In genomic region chr9:133738039-133738805, GRCh38 we compare ENCODE assay signal across 8 cellular contexts. TPM values are rescaled to one million over a fixed set of nuclear protein-coding genes. Genes with fewer than 3 reads are reported as not detected.
DNase-seq lines count a peak whose midpoint lies in the region; ATAC-seq and TF ChIP-seq lines count a peak whose summit lies in the region.

SARDH (minus strand) TSS chr9:133738352; CDS start chr9:133734173, 4,179 bp downstream.

- H3K79me2 ChIP-seq in mammary epithelial cell (ENCODE audit: insufficient read depth, low read length) = no peaks in the 10 kb centered on the region

- H3K36me3 ChIP-seq in BLaER1 (no peaks in the 10 kb centered on the region), HEK293 (ENCODE audit: control insufficient read depth in 2 of 2, insufficient read depth in 1 of 2, low read length in 2 of 2) (no peaks in the 10 kb centered on the region), mammary epithelial cell (ENCODE audit: insufficient read depth, low read length) (no peaks in the 10 kb centered on the region)

- H3K4me3 ChIP-seq in BLaER1 = peak within 1 kb of the TSS; percentile 55
- H3K4me3 ChIP-seq in HEK293 (ENCODE audit: low read depth, low read length) = no peak within 1 kb of the TSS; the same call in 1 of the 2 replicates
- peak within 1 kb of the TSS in 2 of 3 experiments; percentile 15 to 17 for H3K4me3 ChIP-seq in mammary epithelial cell (replicated peaks in 1 of 3; ENCODE audit: insufficient read depth in 1 of 3, low read depth in 2 of 3, low read length in 3 of 3)

- no peaks in the 10 kb centered on the region for H3K27me3 ChIP-seq in BLaER1
- no peaks in the 10 kb centered on the region for H3K27me3 ChIP-seq in mammary epithelial cell (ENCODE audit: insufficient read depth, low read length)

- H3K27ac ChIP-seq in BLaER1 = peak within 1 kb of the TSS; percentile 41; the same call in 1 of the 2 replicates
- H3K27ac ChIP-seq in HEK293 (ENCODE audit: extremely low read depth, low read depth, low read length) = no peak within 1 kb of the TSS; the same call in 1 of the 2 replicates
- no peak within 1 kb of the TSS for H3K27ac ChIP-seq in mammary epithelial cell (ENCODE audit: insufficient read depth, low read depth, low read length)

- H4K20me1 ChIP-seq in BLaER1 (peaks cover 39% of the 10 kb centered on the region), mammary epithelial cell (ENCODE audit: insufficient read depth, low read length) (no peaks in the 10 kb centered on the region)

- intact Hi-C loops in mammary epithelial cell (cut with micrococcal nuclease) = no loop called here

- no TSS peak for BruUV-seq in mammary epithelial cell (replicated peaks; lab: Mats Ljungman, UMichigan)

- peak within 1 kb of the TSS; percentile 68 for H2AFZ ChIP-seq in mammary epithelial cell (ENCODE audit: low read depth, low read length)

- DNase-seq in mammary epithelial cell = no peak
- DNase-seq in kidney tubule cell (ENCODE audit: low spot score) = peak; percentile 41
- DNase-seq in stimulated activated CD4-positive, alpha-beta T cell treated with anti-CD3 and anti-CD28 coated beads, Interleukin-2, amount 100 ng/mL, for 4 hours (ENCODE audit: low read depth) = peak; percentile 15
- no peak for DNase-seq in H4 (ENCODE audit: low spot score)

- dilution Hi-C loops in mammary epithelial cell (cut with HindIII; ENCODE audit: low sequenced_read_pairs) = no loop called here

- H3K4me2 ChIP-seq in BLaER1 (peak within 1 kb of the TSS; percentile 100), mammary epithelial cell (ENCODE audit: insufficient read depth, low read depth, low read length) (peak within 1 kb of the TSS; percentile 65)

- WGBS in mammary epithelial cell (ENCODE audit: low coverage, missing lambda C conversion rate) = 24% methylated on average over 13 of the region's 25 CpGs

- H3K4me1 ChIP-seq in BLaER1 = peaks cover 74% of the 10 kb centered on the region
- no peaks in the 10 kb centered on the region for H3K4me1 ChIP-seq in HEK293 (ENCODE audit: control insufficient read depth, insufficient read depth, low read length)
- H3K4me1 ChIP-seq in mammary epithelial cell (ENCODE audit: insufficient read depth, low read length) = peaks cover 16% of the 10 kb centered on the region

- H3K9ac ChIP-seq in BLaER1 (peak within 1 kb of the TSS; percentile 41; the same call in 1 of the 2 replicates), mammary epithelial cell (ENCODE audit: insufficient read depth, low read length) (no peak within 1 kb of the TSS)

- CTCF ChIA-PET in HEK293 (lab: Yijun Ruan, JAX) (interaction anchor here (0.5 to 1.6 kb wide), 6 partner anchors 12 to 1801 kb away, joined by 3 to 8 read pairs (median 5); no protein-coding TSS in a partner anchor), mammary epithelial cell (lab: Charles Lee; ENCODE audit: low non-redundant PET) (no interaction called here)

- POLR2A ChIA-PET in HEK293 (lab: Yijun Ruan, JAX) = interaction anchor here (1.1 kb wide), 1 partner anchor 279 kb away, joined by 3 read pairs; the partner anchor contains the start of gene CACFD1

- in situ Hi-C loops in mammary epithelial cell (cut with MboI; ENCODE audit: low sequenced_read_pairs in 2 of 2) = no loop called here

- TF ChIP-seq CTCF in HEK293 (tag by site-specific recombination; IDR thresholded peaks at IDR 0.05) (no peak), mammary epithelial cell (conservative IDR thresholded peaks at IDR 0.05 in 1 of 2, IDR thresholded peaks at IDR 0.05 in 1 of 2; ENCODE audit: extremely low read depth in 1 of 2, insufficient read depth in 1 of 2, low read depth in 1 of 2, low read length in 2 of 2) (no peak)

- H3K9me3 ChIP-seq in BLaER1 (no peaks in the 10 kb centered on the region), HEK293 (ENCODE audit: control insufficient read depth, insufficient read depth, low read depth, low read length) (no peaks in the 10 kb centered on the region), mammary epithelial cell (replicated peaks; ENCODE audit: insufficient read depth, low read length) (no peaks in the 10 kb centered on the region)

- ATAC-seq in SK-N-SH treated with all-trans-retinoic acid at 6 μM for 48 hours (peak; percentile 92), HG03460 (IDR thresholded peaks at IDR 0.05; ENCODE audit: unreplicated experiment) (no peak)

TF ChIP-seq in HEK293, 187 proteins besides CTCF, POLR2A, EP300 and RAD21 (continues in another document):
- TF ChIP-seq ZNF311 (tag by site-specific recombination; IDR thresholded peaks at IDR 0.05; ENCODE audit: borderline replicate concordance) (no peak), ZNF518A (tag by site-specific recombination; conservative IDR thresholded peaks at IDR 0.05; ENCODE audit: low read depth) (no peak)

TF ChIP-seq in SK-N-SH treated with all-trans-retinoic acid at 6 μM for 48 hours, 23 proteins besides CTCF, POLR2A, EP300 and RAD21:
- TF ChIP-seq RARB (CRISPR knock-in tag; IDR thresholded peaks at IDR 0.05) (no peak), ESRRG (CRISPR knock-in tag; IDR thresholded peaks at IDR 0.05) (no peak)

RNA-seq across cellular contexts. Expression of gene SARDH, which starts in this region (rescaled TPM):
- total RNA-seq in mammary epithelial cell = 1 to 10 TPM in 1 of 2 donors, not detected in 1; 7.2 TPM
- polyA plus RNA-seq in mammary epithelial cell = 0.28 TPM
- polyA minus RNA-seq in mammary epithelial cell = not detected
- total RNA-seq in H4 (2014; rRNA removed; shearing (Covaris generic)) = 0.06 and 0.49 TPM in 2 replicates

Comparison
In these comparisons a context has a peak if more than half of its experiments do, and no peak if none do; other contexts are left out.
1. DNase-seq: peak in kidney tubule cell (single experiment) and stimulated activated CD4-positive, alpha-beta T cell treated with anti-CD3 and anti-CD28 coated beads, Interleukin-2, amount 100 ng/mL, for 4 hours (single experiment); none in mammary epithelial cell (single experiment) and H4 (single experiment).